In genomic region chr18:267688-268552, GRCh38 we compare ENCODE assay signal across 8 cellular contexts. TPM values are rescaled to one million over a fixed set of nuclear protein-coding genes. Genes with fewer than 3 reads are reported as not detected.
DNase-seq lines count a peak whose midpoint lies in the region; ATAC-seq and TF ChIP-seq lines count a peak whose summit lies in the region.

Gene THOC1, minus strand, starts transcription at chr18:268047. Its CDS starts 28 bp downstream, at chr18:268019.

- TF ChIP-seq RAD21 in liver (IDR thresholded peaks at IDR 0.05), result peak; percentile 13 to 43

- peaks cover 0 to 14% (median 7%) of the 10 kb centered on the region in 4 donors for H3K36me3 ChIP-seq in liver (ENCODE audit: control insufficient read depth in 4 of 4, insufficient read depth in 3 of 4, low read depth in 1 of 4, low read length in 3 of 4)

- H3K9ac ChIP-seq in liver (ENCODE audit: low read depth in 1 of 2, low read length in 2 of 2), result peak within 1 kb of the TSS; percentile 55 to 91

- peak; percentile 89 for ATAC-seq in CD4-positive, alpha-beta T cell (ENCODE audit: poor library complexity)
- ATAC-seq in GM19438 (IDR thresholded peaks at IDR 0.05; ENCODE audit: low read depth, unreplicated experiment) (peak; percentile 90), HG03571 (IDR thresholded peaks at IDR 0.05; ENCODE audit: unreplicated experiment) (peak; percentile 87)

- CTCF ChIA-PET in CD4-positive, alpha-beta T cell (lab: Charles Lee), result interaction anchor here (1.2 to 1.4 kb wide), 2 partner anchors 91 to 107 kb away, joined by 3 to 4 read pairs; no protein-coding TSS in a partner anchor
- CTCF ChIA-PET in activated CD4-positive, alpha-beta memory T cell treated with anti-CD3 and anti-CD28 coated beads for 36 hours (lab: Charles Lee), result interaction anchor here (0.6 to 1.8 kb wide), 7 partner anchors 12 to 571 kb away, joined by 3 to 7 read pairs (median 4); partner anchors contain the start of gene USP14

- H3K4me1 Mint-ChIP-seq in CD4-positive, alpha-beta T cell (ENCODE audit: low read depth), result peaks cover 44% of the 10 kb centered on the region
- H3K4me1 Mint-ChIP-seq in activated CD4-positive, alpha-beta memory T cell treated with anti-CD3 and anti-CD28 coated beads for 36 hours (ENCODE audit: low read depth), result peaks cover 26% of the 10 kb centered on the region

- H3K27me3 ChIP-seq in CD4-positive, alpha-beta T cell (ENCODE audit: control insufficient read depth, insufficient read depth, low read length), result no peaks in the 10 kb centered on the region
- H3K27me3 ChIP-seq in liver (ENCODE audit: control insufficient read depth in 4 of 4, insufficient read depth in 4 of 4, low read length in 3 of 4), result no peaks in the 10 kb centered on the region

- DNase-seq in CD4-positive, alpha-beta T cell, result peak; percentile 85 to 95 (median 90)
- peak; percentile 53 for DNase-seq in NCI-H82 treated with DMSO at 0.1 percent for 48 hours (lab: John Stamatoyannopoulos, UW; ENCODE audit: unreplicated experiment)
- DNase-seq in activated CD4-positive, alpha-beta memory T cell treated with anti-CD3 and anti-CD28 coated beads for 36 hours, result peak; percentile 98
- peak; percentile 82 to 94 for DNase-seq in dermis microvascular lymphatic vessel endothelial cell (ENCODE audit: low read depth in 2 of 2)
- peak; percentile 97 for DNase-seq in stimulated activated CD4-positive, alpha-beta T cell treated with anti-CD3 and anti-CD28 coated beads, Interleukin-4, amount 100 ng/mL, for 1 hour

- peaks cover 2 to 22% (median 13%) of the 10 kb centered on the region in 4 donors for H3K4me1 ChIP-seq in liver (ENCODE audit: control insufficient read depth in 4 of 4, insufficient read depth in 4 of 4, low read length in 3 of 4)

- no peaks in the 10 kb centered on the region for H3K9me3 ChIP-seq in CD4-positive, alpha-beta T cell (ENCODE audit: control insufficient read depth, low read length)
- H3K9me3 ChIP-seq in liver (ENCODE audit: control insufficient read depth in 4 of 4, low read length in 3 of 4), result no peaks in the 10 kb centered on the region

- TF ChIP-seq CTCF in CD4-positive, alpha-beta T cell (IDR thresholded peaks at IDR 0.05), result no peak
- TF ChIP-seq CTCF in liver (IDR thresholded peaks at IDR 0.05; ENCODE audit: low read depth, low read length, missing input control), result no peak

- peaks cover 46% of the 10 kb centered on the region for H3K36me3 Mint-ChIP-seq in CD4-positive, alpha-beta T cell (ENCODE audit: low read depth)
- H3K36me3 Mint-ChIP-seq in activated CD4-positive, alpha-beta memory T cell treated with anti-CD3 and anti-CD28 coated beads for 36 hours, result peaks cover 23% of the 10 kb centered on the region

- peak within 1 kb of the TSS; percentile 77 to 97 (median 85) for H3K4me3 ChIP-seq in liver (ENCODE audit: low read depth in 1 of 3, low read length in 3 of 3)

- WGBS in liver, result under 1% methylated on average over 69 of the region's 69 CpGs

- H3K4me3 Mint-ChIP-seq in CD4-positive, alpha-beta T cell, result peak within 1 kb of the TSS; percentile 98
- H3K4me3 Mint-ChIP-seq in activated CD4-positive, alpha-beta memory T cell treated with anti-CD3 and anti-CD28 coated beads for 36 hours, result peak within 1 kb of the TSS; percentile 99

- POLR2A ChIA-PET in CD4-positive, alpha-beta T cell (lab: Charles Lee), result interaction anchor here (0.6 to 2.5 kb wide), 11 partner anchors 9 to 545 kb away, joined by 3 to 51 read pairs (median 4); partner anchors contain the start of gene USP14
- POLR2A ChIA-PET in activated CD4-positive, alpha-beta memory T cell treated with anti-CD3 and anti-CD28 coated beads for 36 hours (lab: Charles Lee), result interaction anchor here (0.9 to 1.9 kb wide), 5 partner anchors 9 to 442 kb away, joined by 3 to 18 read pairs (median 3); partner anchors contain the start of gene USP14

- intact Hi-C loops in CD4-positive, alpha-beta T cell (cut with DNase I, micrococcal nuclease), result loop anchor here (1.0 to 10.0 kb wide), 8 partner anchors 63 to 547 kb away; partner anchors contain the start of genes CLUL1 (in 1 of the 2), USP14 (in 1 of the 2) and YES1 (in 1 of the 2)
- intact Hi-C loops in activated CD4-positive, alpha-beta memory T cell treated with anti-CD3 and anti-CD28 coated beads for 36 hours (cut with micrococcal nuclease), result loop anchor here (1.0 to 5.0 kb wide), 5 partner anchors 110 to 545 kb away; partner anchors contain the start of genes ENOSF1, USP14 and YES1

- H3K27me3 Mint-ChIP-seq in CD4-positive, alpha-beta T cell, result no peaks in the 10 kb centered on the region
- H3K27me3 Mint-ChIP-seq in activated CD4-positive, alpha-beta memory T cell treated with anti-CD3 and anti-CD28 coated beads for 36 hours, result no peaks in the 10 kb centered on the region

- no peaks in the 10 kb centered on the region for H3K9me3 Mint-ChIP-seq in CD4-positive, alpha-beta T cell
- H3K9me3 Mint-ChIP-seq in activated CD4-positive, alpha-beta memory T cell treated with anti-CD3 and anti-CD28 coated beads for 36 hours, result no peaks in the 10 kb centered on the region

- H3K27ac ChIP-seq in CD4-positive, alpha-beta T cell (ENCODE audit: low read depth, low read length), result peak within 1 kb of the TSS; percentile 98
- H3K27ac ChIP-seq in liver (ENCODE audit: low read depth in 1 of 2, low read length in 2 of 2), result peak within 1 kb of the TSS; percentile 83 to 97

- H3K27ac Mint-ChIP-seq in CD4-positive, alpha-beta T cell, result peak within 1 kb of the TSS; percentile 100
- H3K27ac Mint-ChIP-seq in activated CD4-positive, alpha-beta memory T cell treated with anti-CD3 and anti-CD28 coated beads for 36 hours, result peak within 1 kb of the TSS; percentile 100

TF ChIP-seq in liver, 16 proteins besides CTCF, POLR2A, EP300 and RAD21 (continues in another document):
- TF ChIP-seq MAX (IDR thresholded peaks at IDR 0.05) (peak; percentile 96), ATF3 (IDR thresholded peaks at IDR 0.05) (no peak), REST (IDR thresholded peaks at IDR 0.05) (peak; percentile 72), RXRA (IDR thresholded peaks at IDR 0.05) (peak; percentile 58 to 69), YY1 (IDR thresholded peaks at IDR 0.05) (peak; percentile 95), EGR1 (IDR thresholded peaks at IDR 0.05; ENCODE audit: low read depth in 2 of 2) (peak in 1 of 2 donors; percentile 46), HNF4A (conservative IDR thresholded peaks at IDR 0.05) (no peak), ZBTB33 (IDR thresholded peaks at IDR 0.05) (peak; percentile 74), FOXA2 (IDR thresholded peaks at IDR 0.05) (no peak), SP1 (IDR thresholded peaks at IDR 0.05) (peak; percentile 49), FOXA1 (IDR thresholded peaks at IDR 0.05) (no peak), TAF1 (conservative IDR thresholded peaks at IDR 0.05) (peak; percentile 87), JUND (IDR thresholded peaks at IDR 0.05) (peak in 1 of 2 donors; percentile 29), NR2F2 (IDR thresholded peaks at IDR 0.05) (peak; percentile 26), HNF4G (IDR thresholded peaks at IDR 0.05) (peak; percentile 7)

RNA-seq across cellular contexts. Expression of gene THOC1, which starts in this region (rescaled TPM):
- 10 to 100 TPM; 92.9 to 96.5 TPM for total RNA-seq in CD4-positive, alpha-beta T cell
- 10 to 100 TPM; 54.0 to 57.9 TPM for total RNA-seq in activated CD4-positive, alpha-beta memory T cell treated with anti-CD3 and anti-CD28 coated beads for 36 hours
- total RNA-seq in dermis microvascular lymphatic vessel endothelial cell (19.0 and 20.6 TPM in 2 replicates), liver (10 to 100 TPM; 30.4 to 30.5 TPM)
- polyA plus RNA-seq in liver, result 10 to 100 TPM in 1 of 2 donors, 1 to 10 TPM in 1; 5.2 to 13.5 TPM

Comparison
In these comparisons a context has a peak if more than half of its experiments do, and no peak if none do; other contexts are left out.
1. Peak in every context shown above with its lines: DNase-seq, ATAC-seq, H3K4me3 ChIP-seq and H3K27ac ChIP-seq.